ENCODE assay signal across 21 cellular contexts in genomic region chr1:83574749-83575148, GRCh38.
"Had no signal": no experiment of that assay in that cellular context is flagged by ENCODE, and none has a peak within 500 bp of the region (broad histone marks: within the 10 kb centered on the region; RNA-seq: fewer than 3 reads in every experiment).

No MANE protein-coding gene starts in this region.

- H3K4me1 ChIP-seq: left ventricle myocardium inferior, psoas muscle had no signal

- H3K27ac ChIP-seq: dorsolateral prefrontal cortex, epithelial cell of prostate, left ventricle myocardium inferior, ovary, psoas muscle, thyroid gland had no signal

- H3K27ac Mint-ChIP-seq: activated CD4-positive, alpha-beta T cell treated with anti-CD3 and anti-CD28 coated beads, Interleukin-2, amount 10 ng/mL, durations not matched to agents 7 days and 5 days; activated CD8-positive, alpha-beta T cell treated with anti-CD3 and anti-CD28 coated beads, Interleukin-2, amount 10 ng/mL, durations not matched to agents 7 days and 5 days; activated naive CD4-positive, alpha-beta T cell treated with anti-CD3 and anti-CD28 coated beads for 36 hours; brain had no signal

- H3K27me3 Mint-ChIP-seq: activated CD4-positive, alpha-beta T cell treated with anti-CD3 and anti-CD28 coated beads, Interleukin-2, amount 10 ng/mL, durations not matched to agents 7 days and 5 days had no signal

- H3K4me1 Mint-ChIP-seq: activated CD4-positive, alpha-beta T cell treated with anti-CD3 and anti-CD28 coated beads, Interleukin-2, amount 10 ng/mL, durations not matched to agents 7 days and 5 days had no signal

- H3K9me3 ChIP-seq: ovary, psoas muscle, thyroid gland had no signal

- DNase-seq: activated CD4-positive, alpha-beta T cell treated with anti-CD3 and anti-CD28 coated beads, Interleukin-2, amount 10 ng/mL, durations not matched to agents 7 days and 5 days; activated CD8-positive, alpha-beta T cell treated with anti-CD3 and anti-CD28 coated beads, Interleukin-2, amount 10 ng/mL, durations not matched to agents 7 days and 5 days; activated naive CD4-positive, alpha-beta T cell treated with anti-CD3 and anti-CD28 coated beads for 36 hours; activated T-cell treated with anti-CD3 and anti-CD28 coated beads, Interleukin-2, amount 50 U/mL, for 4 hours; central memory CD4-positive, alpha-beta T cell; dorsolateral prefrontal cortex; foreskin melanocyte; hypothalamus; left ventricle myocardium inferior; mammary epithelial cell; ovary; psoas muscle; right cardiac atrium; stimulated activated CD4-positive, alpha-beta T cell treated with anti-CD3 and anti-CD28 coated beads, Interleukin-2, amount 100 ng/mL, for 24 hours; stimulated activated naive CD4-positive, alpha-beta T cell treated with Interleukin-2 at 50 U/mL for 16 hours; thyroid gland had no signal

- H3K9me3 Mint-ChIP-seq: activated CD4-positive, alpha-beta T cell treated with anti-CD3 and anti-CD28 coated beads, Interleukin-2, amount 10 ng/mL, durations not matched to agents 7 days and 5 days; activated naive CD4-positive, alpha-beta T cell treated with anti-CD3 and anti-CD28 coated beads for 36 hours; activated T-cell treated with anti-CD3 and anti-CD28 coated beads, Interleukin-2, amount 50 U/mL, for 4 hours; brain had no signal

- H3K36me3 ChIP-seq: left ventricle myocardium inferior, ovary, thyroid gland had no signal

- H3K27me3 ChIP-seq: dorsolateral prefrontal cortex, ovary, thyroid gland had no signal

- H3K4me3 ChIP-seq: dorsolateral prefrontal cortex, left ventricle myocardium inferior, ovary, psoas muscle, thyroid gland had no signal

- H3K36me3 Mint-ChIP-seq: brain had no signal

- ATAC-seq: activated CD4-positive, CD25-positive, alpha-beta regulatory T cell treated with anti-CD3 and anti-CD28 coated beads, Interleukin-2, amount 50 U/mL, for 24 hours; activated CD8-positive, alpha-beta T cell treated with anti-CD3 and anti-CD28 coated beads, Interleukin-2, amount 10 ng/mL, durations not matched to agents 7 days and 5 days; activated T-cell treated with anti-CD3 and anti-CD28 coated beads, Interleukin-2, amount 50 U/mL, for 4 hours; psoas muscle; right cardiac atrium had no signal

- FAIRE-seq: colon, keratinocyte had no signal

- H3K4me3 Mint-ChIP-seq: activated CD4-positive, alpha-beta T cell treated with anti-CD3 and anti-CD28 coated beads, Interleukin-2, amount 10 ng/mL, durations not matched to agents 7 days and 5 days; activated CD8-positive, alpha-beta T cell treated with anti-CD3 and anti-CD28 coated beads, Interleukin-2, amount 10 ng/mL, durations not matched to agents 7 days and 5 days; activated naive CD4-positive, alpha-beta T cell treated with anti-CD3 and anti-CD28 coated beads for 36 hours; activated T-cell treated with anti-CD3 and anti-CD28 coated beads, Interleukin-2, amount 50 U/mL, for 4 hours; brain had no signal
